30 cellular contexts compared by ENCODE assay signal in the genomic region with DNA sequence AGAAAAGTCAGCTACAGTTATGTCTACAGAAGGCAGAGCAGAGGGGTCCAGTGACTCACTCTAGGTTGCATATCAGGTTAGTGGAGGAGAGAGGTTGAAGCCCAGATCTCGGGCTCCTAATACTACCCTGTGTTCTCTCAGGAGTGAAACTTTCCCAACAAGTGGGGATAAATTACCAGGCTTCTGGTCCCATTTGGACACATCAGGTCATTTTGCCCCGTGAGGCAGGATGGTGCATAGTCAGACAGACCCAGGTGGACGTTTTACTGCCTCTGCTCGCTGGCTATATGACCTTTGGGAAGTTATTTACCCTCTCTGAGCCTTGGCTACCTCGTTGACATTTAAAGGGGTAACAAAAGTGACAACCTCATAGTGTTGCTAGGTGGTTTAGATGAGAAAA.
"Had no signal": no experiment of that assay in that cellular context is flagged by ENCODE, and none has a peak within 500 bp of the region (broad histone marks: within the 10 kb centered on the region; RNA-seq: fewer than 3 reads in every experiment).

No MANE protein-coding gene starts in this region.

- FAIRE-seq: frontal cortex had no signal

- H3K4me1 ChIP-seq: breast epithelium had no signal

- H3K4me3 Mint-ChIP-seq: activated B cell treated with CpG ODN at 0.5 μM for 24 hours; activated CD4-positive, alpha-beta memory T cell treated with anti-CD3 and anti-CD28 coated beads for 36 hours; activated CD8-positive, alpha-beta T cell treated with anti-CD3 and anti-CD28 coated beads, Interleukin-2, amount 10 ng/mL, durations not matched to agents 7 days and 5 days; activated naive CD4-positive, alpha-beta T cell treated with anti-CD3 and anti-CD28 coated beads, Interleukin-2, amount 10 ng/mL, durations not matched to agents 7 days and 5 days; activated naive CD8-positive, alpha-beta T cell treated with anti-CD3 and anti-CD28 coated beads, Interleukin-2, amount 10 ng/mL, durations not matched to agents 7 days and 5 days; activated T-cell treated with anti-CD3 and anti-CD28 coated beads, Interleukin-2, amount 50 U/mL, for 24 hours; activated T-cell treated with anti-CD3 and anti-CD28 coated beads, Interleukin-2, amount 50 U/mL, for 72 hours; brain; central memory CD8-positive, alpha-beta T cell; dendritic cell treated with granulocyte-macrophage colony-stimulating factor and Interleukin-4, amounts not matched to agents 40 ng/mL and 50 ng/mL, for 4 days; endodermal cell; T-helper 17 cell; T-helper 2 cell treated with Interferon-gamma antibody and Interleukin-4, amounts not matched to agents 5 μg/mL and 100 μg/mL, for 36 hours had no signal

- H3K27me3 ChIP-seq: ascending aorta, breast epithelium, cardiac muscle cell, dorsolateral prefrontal cortex had no signal

- H3K27me3 Mint-ChIP-seq: activated B cell treated with CpG ODN at 0.5 μM for 24 hours; activated CD4-positive, alpha-beta memory T cell treated with anti-CD3 and anti-CD28 coated beads for 36 hours; activated naive CD4-positive, alpha-beta T cell treated with anti-CD3 and anti-CD28 coated beads, Interleukin-2, amount 10 ng/mL, durations not matched to agents 7 days and 5 days; activated T-cell treated with anti-CD3 and anti-CD28 coated beads, Interleukin-2, amount 50 U/mL, for 24 hours; brain; dendritic cell treated with granulocyte-macrophage colony-stimulating factor and Interleukin-4, amounts not matched to agents 40 ng/mL and 50 ng/mL, for 4 days had no signal

- H3K36me3 Mint-ChIP-seq: activated CD4-positive, alpha-beta memory T cell treated with anti-CD3 and anti-CD28 coated beads for 36 hours; activated naive CD4-positive, alpha-beta T cell treated with anti-CD3 and anti-CD28 coated beads, Interleukin-2, amount 10 ng/mL, durations not matched to agents 7 days and 5 days; activated naive CD4-positive, alpha-beta T cell treated with anti-CD3 and anti-CD28 coated beads, Interleukin-2, amount 50 U/mL, for 72 hours; activated naive CD8-positive, alpha-beta T cell treated with anti-CD3 and anti-CD28 coated beads, Interleukin-2, amount 10 ng/mL, durations not matched to agents 7 days and 5 days; brain had no signal

- H3K36me3 ChIP-seq: ascending aorta, breast epithelium, cardiac muscle cell, WERI-Rb-1 had no signal

- DNase-seq: activated B cell treated with CpG ODN at 0.5 μM for 24 hours; activated CD4-positive, alpha-beta memory T cell treated with anti-CD3 and anti-CD28 coated beads for 36 hours; activated CD4-positive, alpha-beta T cell treated with anti-CD3 and anti-CD28 coated beads for 48 hours; activated CD8-positive, alpha-beta memory T cell treated with anti-CD3 and anti-CD28 coated beads, Interleukin-2, amount 50 U/mL, for 48 hours; activated CD8-positive, alpha-beta T cell treated with anti-CD3 and anti-CD28 coated beads, Interleukin-2, amount 10 ng/mL, durations not matched to agents 7 days and 5 days; activated gamma-delta T cell; activated naive CD4-positive, alpha-beta T cell; activated naive CD4-positive, alpha-beta T cell treated with anti-CD3 and anti-CD28 coated beads, Interleukin-2, amount 10 ng/mL, durations not matched to agents 7 days and 5 days; activated naive CD8-positive, alpha-beta T cell treated with anti-CD3 and anti-CD28 coated beads, Interleukin-2, amount 10 ng/mL, durations not matched to agents 7 days and 5 days; activated T-cell treated with anti-CD3 and anti-CD28 coated beads for 4 hours; activated T-cell treated with anti-CD3 and anti-CD28 coated beads, Interleukin-2, amount 50 U/mL, for 24 hours; activated T-cell treated with anti-CD3 and anti-CD28 coated beads, Interleukin-2, amount 50 U/mL, for 72 hours; dorsolateral prefrontal cortex; effector memory CD4-positive, alpha-beta T cell; endodermal cell; foreskin fibroblast; head of caudate nucleus; T-helper 17 cell; T1000; WERI-Rb-1 had no signal

- H3K4me3 ChIP-seq: ascending aorta, breast epithelium, cardiac muscle cell, coronary artery, dorsolateral prefrontal cortex had no signal

- H3K4me1 Mint-ChIP-seq: activated naive CD4-positive, alpha-beta T cell treated with anti-CD3 and anti-CD28 coated beads, Interleukin-2, amount 10 ng/mL, durations not matched to agents 7 days and 5 days; activated naive CD8-positive, alpha-beta T cell treated with anti-CD3 and anti-CD28 coated beads, Interleukin-2, amount 10 ng/mL, durations not matched to agents 7 days and 5 days; central memory CD8-positive, alpha-beta T cell had no signal

- H3K9me3 ChIP-seq: ascending aorta, breast epithelium had no signal

- H3K27ac Mint-ChIP-seq: activated CD4-positive, alpha-beta memory T cell treated with anti-CD3 and anti-CD28 coated beads for 36 hours; activated CD8-positive, alpha-beta T cell treated with anti-CD3 and anti-CD28 coated beads, Interleukin-2, amount 10 ng/mL, durations not matched to agents 7 days and 5 days; activated naive CD4-positive, alpha-beta T cell treated with anti-CD3 and anti-CD28 coated beads, Interleukin-2, amount 10 ng/mL, durations not matched to agents 7 days and 5 days; activated naive CD4-positive, alpha-beta T cell treated with anti-CD3 and anti-CD28 coated beads, Interleukin-2, amount 50 U/mL, for 72 hours; activated naive CD8-positive, alpha-beta T cell treated with anti-CD3 and anti-CD28 coated beads, Interleukin-2, amount 10 ng/mL, durations not matched to agents 7 days and 5 days; activated T-cell treated with anti-CD3 and anti-CD28 coated beads, Interleukin-2, amount 50 U/mL, for 24 hours; activated T-cell treated with anti-CD3 and anti-CD28 coated beads, Interleukin-2, amount 50 U/mL, for 72 hours; dendritic cell treated with granulocyte-macrophage colony-stimulating factor and Interleukin-4, amounts not matched to agents 40 ng/mL and 50 ng/mL, for 4 days; endodermal cell; T-helper 17 cell; T-helper 2 cell treated with Interferon-gamma antibody and Interleukin-4, amounts not matched to agents 5 μg/mL and 100 μg/mL, for 36 hours had no signal

- H3K9me3 Mint-ChIP-seq: activated B cell treated with CpG ODN at 0.5 μM for 24 hours; activated CD4-positive, alpha-beta memory T cell treated with anti-CD3 and anti-CD28 coated beads for 36 hours; activated naive CD4-positive, alpha-beta T cell treated with anti-CD3 and anti-CD28 coated beads, Interleukin-2, amount 10 ng/mL, durations not matched to agents 7 days and 5 days; activated naive CD4-positive, alpha-beta T cell treated with anti-CD3 and anti-CD28 coated beads, Interleukin-2, amount 50 U/mL, for 72 hours; activated naive CD8-positive, alpha-beta T cell treated with anti-CD3 and anti-CD28 coated beads, Interleukin-2, amount 10 ng/mL, durations not matched to agents 7 days and 5 days; activated T-cell treated with anti-CD3 and anti-CD28 coated beads, Interleukin-2, amount 50 U/mL, for 24 hours; activated T-cell treated with anti-CD3 and anti-CD28 coated beads, Interleukin-2, amount 50 U/mL, for 72 hours; brain; central memory CD8-positive, alpha-beta T cell; dendritic cell treated with granulocyte-macrophage colony-stimulating factor and Interleukin-4, amounts not matched to agents 40 ng/mL and 50 ng/mL, for 4 days; endodermal cell; T-helper 2 cell treated with Interferon-gamma antibody and Interleukin-4, amounts not matched to agents 5 μg/mL and 100 μg/mL, for 36 hours had no signal
